In the genomic region with DNA sequence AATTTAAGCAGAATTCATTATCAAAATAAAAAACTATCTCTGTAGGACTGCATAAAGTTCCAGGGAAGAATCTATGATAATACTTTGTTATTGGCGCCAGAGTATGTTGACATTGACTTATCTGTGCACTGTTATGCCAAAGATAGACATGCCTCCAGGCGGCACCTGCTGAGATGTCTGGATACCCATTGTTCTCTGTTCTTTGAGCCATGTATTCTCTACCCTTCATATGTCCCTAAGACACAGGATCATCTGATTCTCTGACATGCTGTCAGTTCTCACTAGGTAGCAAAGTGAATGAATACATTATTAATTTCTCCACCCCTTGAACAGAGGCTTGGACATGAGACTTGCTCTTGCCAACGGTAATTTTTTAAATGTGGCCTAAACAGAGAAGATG, we compare ENCODE assay signal across 22 cellular contexts.
DNase-seq lines count a peak whose midpoint lies in the region; ATAC-seq and TF ChIP-seq lines count a peak whose summit lies in the region.
"Had no signal": no experiment of that assay in that cellular context is flagged by ENCODE, and none has a peak within 500 bp of the region (broad histone marks: within the 10 kb centered on the region; RNA-seq: fewer than 3 reads in every experiment).

No MANE protein-coding gene starts in this region.

- TF ChIP-seq CTCF in coronary artery (IDR thresholded peaks at IDR 0.05), result no peak

- H3K27ac ChIP-seq in coronary artery, result no peak overlapping the region
- H3K27ac ChIP-seq: A549; BLaER1 treated with 17β-estradiol and CSF1 and Interleukin-3, amounts not matched to agents 10 nM and 100 nM had no signal

- DNase-seq in NCI-H1417 (lab: John Stamatoyannopoulos, UW) (peak in 2 of 3 experiments; percentile 5 to 49), NCI-H1417 treated with DMSO at 0.1 percent for 48 hours (lab: John Stamatoyannopoulos, UW) (no peak), NCI-H146 (lab: John Stamatoyannopoulos, UW) (peak; percentile 74), SK-MEL-5 (ENCODE audit: low read depth, low spot score) (peak; percentile 4), coronary artery (ENCODE audit: low spot score) (no peak), UCSD-AML1 (lab: John Stamatoyannopoulos, UW; ENCODE audit: unreplicated experiment) (no peak)
- DNase-seq: 8988T; ACHN; AML-193; BE2C; Calu3; CD4-positive, alpha-beta T cell; CD8-positive, alpha-beta memory T cell; DMS53; DMS79 treated with DMSO at 0.1 percent for 48 hours; GF-D8; GOT3; HFFc6 had no signal

- no peak overlapping the region for H3K4me3 ChIP-seq in coronary artery
- H3K4me3 ChIP-seq: A549; BLaER1 treated with 17β-estradiol and CSF1 and Interleukin-3, amounts not matched to agents 10 nM and 100 nM; HAP-1 had no signal

- no peak for ATAC-seq in HG03342 (IDR thresholded peaks at IDR 0.05; ENCODE audit: unreplicated experiment)
- ATAC-seq: A549 had no signal

- in situ Hi-C loops in SK-MEL-5 (cut with HindIII; ENCODE audit: low pct_unique_long_range_greater_than_20kb, low sequenced_read_pairs), result no loop called here

Comparison
In these comparisons a context has a peak if more than half of its experiments do, and no peak if none do; other contexts are left out.
1. DNase-seq: peak in NCI-H1417 (2 of 3), NCI-H146 (single experiment) and SK-MEL-5 (single experiment); none in NCI-H1417 treated with DMSO at 0.1 percent for 48 hours (single experiment), coronary artery (single experiment) and UCSD-AML1 (single experiment).